ENCODE assay signal across 13 cellular contexts in the genomic region with DNA sequence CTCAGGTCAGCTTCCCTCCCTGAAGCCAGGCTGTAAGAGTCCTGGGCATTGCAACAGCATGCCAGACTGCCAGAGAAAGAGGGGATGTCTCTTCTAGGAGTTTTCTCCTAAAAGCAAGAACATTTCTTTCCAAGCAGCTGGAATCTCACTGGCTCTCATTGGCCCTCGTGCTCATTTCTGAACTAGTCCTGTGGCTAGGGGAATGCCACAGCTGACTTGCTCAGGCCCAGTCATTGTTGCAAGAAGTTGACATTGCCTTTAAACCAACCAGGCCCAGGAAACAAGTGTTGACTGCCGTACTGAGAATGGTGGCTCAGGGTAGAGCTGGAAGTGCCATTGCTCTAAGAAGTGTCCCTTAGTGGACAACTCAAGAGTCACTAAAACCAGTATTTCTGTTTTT. TPM values are rescaled to one million over a fixed set of nuclear protein-coding genes. Genes with fewer than 3 reads are reported as not detected.
DNase-seq lines count a peak whose midpoint lies in the region; ATAC-seq, FAIRE-seq and TF ChIP-seq lines count a peak whose summit lies in the region.
"Had no signal": no experiment of that assay in that cellular context is flagged by ENCODE, and none has a peak within 500 bp of the region (broad histone marks: within the 10 kb centered on the region; RNA-seq: fewer than 3 reads in every experiment).

No MANE protein-coding gene starts in this region.

- no peak overlapping the region for H3K4me3 Mint-ChIP-seq in T-helper 2 cell treated with Interferon-gamma antibody and Interleukin-4, amounts not matched to agents 5 μg/mL and 100 μg/mL, for 36 hours
- no peak overlapping the region for H3K4me3 Mint-ChIP-seq in CD14-positive monocyte

- ATAC-seq in GM19035 (IDR thresholded peaks at IDR 0.05; ENCODE audit: unreplicated experiment) (peak; percentile 54), HG02852 (IDR thresholded peaks at IDR 0.05; ENCODE audit: unreplicated experiment) (peak; percentile 80), HG03469 (IDR thresholded peaks at IDR 0.05; ENCODE audit: unreplicated experiment) (no peak)

- H3K4me1 Mint-ChIP-seq in T-helper 2 cell treated with Interferon-gamma antibody and Interleukin-4, amounts not matched to agents 5 μg/mL and 100 μg/mL, for 36 hours (ENCODE audit: low read depth), result peaks cover 20% of the 10 kb centered on the region
- H3K4me1 Mint-ChIP-seq in CD14-positive monocyte, result peaks cover 16% of the 10 kb centered on the region

- no peaks in the 10 kb centered on the region for H3K9me3 Mint-ChIP-seq in T-helper 2 cell treated with Interferon-gamma antibody and Interleukin-4, amounts not matched to agents 5 μg/mL and 100 μg/mL, for 36 hours
- H3K9me3 Mint-ChIP-seq in CD14-positive monocyte, result peaks cover 0 to 3% (median 0%) of the 10 kb centered on the region in 7 donors

- intact Hi-C loops in CD14-positive monocyte (cut with micrococcal nuclease), result no loop called here

- H3K27ac Mint-ChIP-seq in T-helper 2 cell treated with Interferon-gamma antibody and Interleukin-4, amounts not matched to agents 5 μg/mL and 100 μg/mL, for 36 hours, result peak overlapping the region; percentile 33
- peak overlapping the region in 2 of 7 donors; percentile 46 to 71 for H3K27ac Mint-ChIP-seq in CD14-positive monocyte

- no peak for TF ChIP-seq POLR2A in GM12892 (IDR thresholded peaks at IDR 0.05; ENCODE audit: low read depth, low read length)

- no peaks in the 10 kb centered on the region for H3K36me3 Mint-ChIP-seq in T-helper 2 cell treated with Interferon-gamma antibody and Interleukin-4, amounts not matched to agents 5 μg/mL and 100 μg/mL, for 36 hours (ENCODE audit: low read depth)
- H3K36me3 Mint-ChIP-seq in CD14-positive monocyte, result no peaks in the 10 kb centered on the region

- DNase-seq in GM12892 (ENCODE audit: insufficient read length) (no peak), CD14-positive monocyte (ENCODE audit: low spot score) (no peak)
- peak; percentile 62 for DNase-seq in T-helper 2 cell treated with Interferon-gamma antibody and Interleukin-4, amounts not matched to agents 5 μg/mL and 100 μg/mL, for 36 hours (ENCODE audit: low spot score)
- no peak for DNase-seq in stimulated activated naive CD4-positive, alpha-beta T cell treated with Interleukin-2 at 50 U/mL for 16 hours (lab: John Stamatoyannopoulos, UW)
- DNase-seq in central memory CD4-positive, alpha-beta T cell, result no peak
- DNase-seq: activated CD4-positive, CD25-positive, alpha-beta regulatory T cell treated with anti-CD3 and anti-CD28 coated beads, Interleukin-2, amount 50 U/mL, for 72 hours; Calu3; kidney; NCI-H187 had no signal

- TF ChIP-seq CTCF in CD14-positive monocyte (IDR thresholded peaks at IDR 0.05), result no peak

- peak; percentile 96 for FAIRE-seq in GM12892 (lab: Jason Lieb, UNC)
- FAIRE-seq: RCC 7860 had no signal

- no peaks in the 10 kb centered on the region for H3K27me3 Mint-ChIP-seq in T-helper 2 cell treated with Interferon-gamma antibody and Interleukin-4, amounts not matched to agents 5 μg/mL and 100 μg/mL, for 36 hours (ENCODE audit: low read depth)
- H3K27me3 Mint-ChIP-seq in CD14-positive monocyte (ENCODE audit: low read depth in 3 of 3), result peaks cover 0 to 3% (median 2%) of the 10 kb centered on the region in 3 donors

RNA-seq across cellular contexts. Expression of a gene that starts 15.0 kb away (rescaled TPM):
- polyA plus RNA-seq in GM12892 (2012; ENCODE audit: missing spikeins), result 10.5 TPM
- polyA plus RNA-seq in CD14-positive monocyte, result 1 to 10 TPM; 6.6 to 7.2 TPM
